In the genomic region with DNA sequence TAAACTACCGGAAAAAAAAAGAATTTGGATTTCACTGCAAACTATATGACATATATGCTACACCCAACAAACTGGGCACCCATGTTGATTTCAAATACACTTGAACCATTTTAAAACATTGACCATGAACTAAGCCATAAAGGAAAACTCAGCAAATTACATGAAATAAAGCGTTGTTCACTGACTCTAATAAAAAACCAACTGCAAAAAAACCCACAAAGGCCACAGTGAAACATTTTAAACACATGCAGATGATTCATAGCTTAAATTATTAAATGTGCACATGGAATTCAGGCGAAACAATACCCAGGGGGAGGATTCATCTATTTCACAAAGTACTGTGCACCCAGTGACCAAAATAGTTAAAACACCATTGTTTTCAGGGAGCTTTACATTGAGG, we compare ENCODE assay signal across 16 cellular contexts. TPM values are rescaled to one million over a fixed set of nuclear protein-coding genes. Genes with fewer than 3 reads are reported as not detected.
"Had no signal": no experiment of that assay in that cellular context is flagged by ENCODE, and none has a peak within 500 bp of the region (broad histone marks: within the 10 kb centered on the region; RNA-seq: fewer than 3 reads in every experiment).

No MANE protein-coding gene starts in this region.

- H3K4me3 Mint-ChIP-seq: activated CD8-positive, alpha-beta T cell treated with anti-CD3 and anti-CD28 coated beads for 36 hours; activated naive CD8-positive, alpha-beta T cell treated with anti-CD3 and anti-CD28 coated beads, Interleukin-2, amount 10 ng/mL, durations not matched to agents 7 days and 5 days; natural killer cell treated with Interleukin-12 subunit alpha and Interleukin-12 subunit beta and Interleukin-15 and Interleukin-18, amount 100 ng/mL, for 72 hours had no signal

- H3K4me1 ChIP-seq: esophagus muscularis mucosa, upper lobe of left lung had no signal

- H3K4me3 ChIP-seq: esophagus muscularis mucosa, upper lobe of left lung had no signal

- H3K9me3 Mint-ChIP-seq: activated CD8-positive, alpha-beta T cell treated with anti-CD3 and anti-CD28 coated beads for 36 hours had no signal

- DNase-seq: activated CD4-positive, CD25-positive, alpha-beta regulatory T cell treated with anti-CD3 and anti-CD28 coated beads, Interleukin-2, amount 50 U/mL, for 72 hours; activated CD8-positive, alpha-beta memory T cell treated with anti-CD3 and anti-CD28 coated beads, Interleukin-2, amount 50 U/mL, for 4 hours; activated CD8-positive, alpha-beta T cell treated with anti-CD3 and anti-CD28 coated beads for 36 hours; activated effector memory CD4-positive, alpha-beta T cell treated with Interleukin-2 at 50 U/mL for 16 hours; activated naive CD8-positive, alpha-beta T cell treated with anti-CD3 and anti-CD28 coated beads, Interleukin-2, amount 10 ng/mL, durations not matched to agents 7 days and 5 days; anterior cingulate cortex; left ventricle myocardium superior; mesenchymal stem cell; nucleus accumbens; right cardiac atrium; stimulated activated naive CD4-positive, alpha-beta T cell treated with Interleukin-2 at 50 U/mL for 16 hours; upper lobe of left lung had no signal

- H3K27ac Mint-ChIP-seq: activated CD8-positive, alpha-beta T cell treated with anti-CD3 and anti-CD28 coated beads for 36 hours; activated naive CD8-positive, alpha-beta T cell treated with anti-CD3 and anti-CD28 coated beads, Interleukin-2, amount 10 ng/mL, durations not matched to agents 7 days and 5 days; progenitor cell of endocrine pancreas had no signal

- ATAC-seq: activated CD8-positive, alpha-beta T cell treated with anti-CD3 and anti-CD28 coated beads for 36 hours; left ventricle myocardium superior; natural killer cell treated with Interleukin-12 subunit alpha and Interleukin-12 subunit beta and Interleukin-15 and Interleukin-18, amount 100 ng/mL, for 72 hours; right cardiac atrium had no signal

- H3K27me3 Mint-ChIP-seq: activated CD8-positive, alpha-beta T cell treated with anti-CD3 and anti-CD28 coated beads for 36 hours; activated naive CD8-positive, alpha-beta T cell treated with anti-CD3 and anti-CD28 coated beads, Interleukin-2, amount 10 ng/mL, durations not matched to agents 7 days and 5 days; natural killer cell treated with Interleukin-12 subunit alpha and Interleukin-12 subunit beta and Interleukin-15 and Interleukin-18, amount 100 ng/mL, for 72 hours; progenitor cell of endocrine pancreas had no signal

- H3K27me3 ChIP-seq: esophagus muscularis mucosa, upper lobe of left lung had no signal

- H3K4me1 Mint-ChIP-seq: activated naive CD8-positive, alpha-beta T cell treated with anti-CD3 and anti-CD28 coated beads, Interleukin-2, amount 10 ng/mL, durations not matched to agents 7 days and 5 days had no signal

- H3K27ac ChIP-seq: esophagus muscularis mucosa, upper lobe of left lung had no signal

RNA-seq across cellular contexts. Expression of a gene that starts 51.3 kb away (rescaled TPM):
- total RNA-seq: activated CD8-positive, alpha-beta T cell treated with anti-CD3 and anti-CD28 coated beads for 36 hours; activated naive CD8-positive, alpha-beta T cell treated with anti-CD3 and anti-CD28 coated beads, Interleukin-2, amount 10 ng/mL, durations not matched to agents 7 days and 5 days; kidney epithelial cell; left ventricle myocardium superior; natural killer cell treated with Interleukin-12 subunit alpha and Interleukin-12 subunit beta and Interleukin-15 and Interleukin-18, amount 100 ng/mL, for 72 hours had no signal
